Comparison of ENCODE assay signal across 1 cellular context in genomic region chr11:121931748-121932352, GRCh38.
TF ChIP-seq lines count a peak whose summit lies in the region.

No MANE protein-coding gene starts in this region.

TF ChIP-seq in HepG2, 621 proteins besides CTCF, POLR2A, EP300 and RAD21 (continued from another document and continues in another):
- TF ChIP-seq LRRFIP1 (CRISPR knock-in tag; conservative IDR thresholded peaks at IDR 0.05) (no peak), SATB2 (CRISPR knock-in tag; IDR thresholded peaks at IDR 0.05) (peak; percentile 72; the same call in 1 of the 2 replicates), ZNF557 (CRISPR knock-in tag; IDR thresholded peaks at IDR 0.05) (0 out of 2 replicates have a peak, but pooled peaks have one; percentile 54), FOXO1 (CRISPR knock-in tag; IDR thresholded peaks at IDR 0.05) (peak; percentile 89), STAG1 (CRISPR knock-in tag; IDR thresholded peaks at IDR 0.05) (peak; percentile 27; the same call in 1 of the 2 replicates), ZNF256 (CRISPR knock-in tag; conservative IDR thresholded peaks at IDR 0.05) (no peak), AHDC1 (CRISPR knock-in tag; IDR thresholded peaks at IDR 0.05; ENCODE audit: borderline replicate concordance) (peak; percentile 100), SIX4 (CRISPR knock-in tag; IDR thresholded peaks at IDR 0.05) (peak; percentile 85), ZNF503 (CRISPR knock-in tag; IDR thresholded peaks at IDR 0.05) (peak; percentile 92), SNAPC2 (CRISPR knock-in tag; IDR thresholded peaks at IDR 0.05) (0 out of 2 replicates have a peak, but pooled peaks have one; percentile 63), NFYB (CRISPR knock-in tag; IDR thresholded peaks at IDR 0.05) (peak; percentile 39; the same call in 1 of the 2 replicates), CHD4 (IDR thresholded peaks at IDR 0.05; ENCODE audit: borderline replicate concordance, low read length) (no peak), ATF7 (IDR thresholded peaks at IDR 0.05) (no peak), ATF7 (CRISPR knock-in tag; IDR thresholded peaks at IDR 0.05) (peak; percentile 32; the same call in 1 of the 2 replicates), BORCS8-MEF2B (CRISPR knock-in tag; IDR thresholded peaks at IDR 0.05) (peak; percentile 58; the same call in 1 of the 2 replicates), ZNF569 (CRISPR knock-in tag; IDR thresholded peaks at IDR 0.05; ENCODE audit: borderline replicate concordance) (no peak), ZBTB4 (CRISPR knock-in tag; IDR thresholded peaks at IDR 0.05; ENCODE audit: borderline replicate concordance) (no peak), ZNF563 (CRISPR knock-in tag; IDR thresholded peaks at IDR 0.05) (no peak), STAT5B (CRISPR knock-in tag; IDR thresholded peaks at IDR 0.05) (no peak), ZNF652 (CRISPR knock-in tag; IDR thresholded peaks at IDR 0.05; ENCODE audit: borderline replicate concordance, low read depth) (peak; percentile 60; the same call in 1 of the 2 replicates), RBFOX2 (IDR thresholded peaks at IDR 0.05; ENCODE audit: low read depth, low read length) (no peak; the same call in 1 of the 2 replicates), ZNF691 (CRISPR knock-in tag; IDR thresholded peaks at IDR 0.05; ENCODE audit: borderline replicate concordance, low read depth) (no peak), ZNF543 (CRISPR knock-in tag; IDR thresholded peaks at IDR 0.05) (no peak; the same call in 1 of the 2 replicates), ZNF383 (CRISPR knock-in tag; IDR thresholded peaks at IDR 0.05; ENCODE audit: borderline replicate concordance) (no peak), GLMP (CRISPR knock-in tag; IDR thresholded peaks at IDR 0.05; ENCODE audit: borderline replicate concordance) (no peak), AKNA (CRISPR knock-in tag; IDR thresholded peaks at IDR 0.05; ENCODE audit: borderline replicate concordance) (no peak), SP1 (IDR thresholded peaks at IDR 0.05) (no peak), SP1 (CRISPR knock-in tag; IDR thresholded peaks at IDR 0.05) (no peak), PRDM15 (CRISPR knock-in tag; IDR thresholded peaks at IDR 0.05) (no peak), ZNF777 (CRISPR knock-in tag; IDR thresholded peaks at IDR 0.05) (no peak), ZNF816 (CRISPR knock-in tag; IDR thresholded peaks at IDR 0.05; ENCODE audit: borderline replicate concordance) (peak; percentile 89), ZNF260 (CRISPR knock-in tag; IDR thresholded peaks at IDR 0.05; ENCODE audit: borderline replicate concordance, low read depth) (no peak)
